ENCODE assay signal across 2 cellular contexts in the genomic region with DNA sequence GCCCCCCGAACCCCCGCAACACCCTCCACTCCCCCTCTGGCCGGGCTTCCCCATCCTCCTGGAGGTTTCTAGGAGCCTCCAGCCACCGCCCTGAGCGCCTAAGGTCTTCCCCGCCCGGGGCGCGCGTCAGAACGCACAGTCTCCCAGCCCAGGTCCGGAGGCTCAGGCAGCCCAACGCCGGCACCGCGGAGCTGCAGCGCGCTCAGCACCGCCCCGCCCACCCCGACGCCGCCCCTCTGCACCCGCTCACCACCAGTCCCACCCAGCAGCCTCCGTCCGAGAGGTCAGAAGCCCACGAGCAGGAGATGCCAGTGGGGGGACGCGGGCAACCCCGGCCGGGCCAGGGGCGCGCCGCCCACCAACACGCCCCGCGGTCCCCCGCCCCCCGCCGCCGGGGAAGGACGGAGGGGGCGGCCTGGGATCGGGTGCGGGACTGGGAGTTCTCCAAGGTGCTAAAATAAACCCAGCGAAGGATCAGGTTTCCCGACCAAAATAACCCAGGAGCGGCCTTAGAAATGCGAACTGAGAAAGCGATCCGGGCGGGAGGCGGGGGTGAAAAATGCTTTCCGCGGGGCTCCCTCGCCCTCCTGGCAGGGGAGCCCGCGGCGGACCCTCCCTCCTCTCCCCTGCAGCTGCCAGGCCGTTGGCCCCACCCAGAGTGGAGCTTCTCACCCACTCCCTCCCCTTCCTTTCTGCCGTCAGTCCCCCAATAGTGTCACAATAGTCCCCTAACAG.
TF ChIP-seq lines count a peak whose summit lies in the region.

No MANE protein-coding gene starts in this region.

TF ChIP-seq in HepG2, 621 proteins besides CTCF, POLR2A, EP300 and RAD21:
- TF ChIP-seq GABPB1 (CRISPR knock-in tag; IDR thresholded peaks at IDR 0.05) (0 out of 2 replicates have a peak, but pooled peaks have one; percentile 13), ZBTB1 (CRISPR knock-in tag; IDR thresholded peaks at IDR 0.05; ENCODE audit: borderline replicate concordance) (no peak), HNF4A (CRISPR knock-in tag; IDR thresholded peaks at IDR 0.05) (no peak)
- TF ChIP-seq, protein P1, sequence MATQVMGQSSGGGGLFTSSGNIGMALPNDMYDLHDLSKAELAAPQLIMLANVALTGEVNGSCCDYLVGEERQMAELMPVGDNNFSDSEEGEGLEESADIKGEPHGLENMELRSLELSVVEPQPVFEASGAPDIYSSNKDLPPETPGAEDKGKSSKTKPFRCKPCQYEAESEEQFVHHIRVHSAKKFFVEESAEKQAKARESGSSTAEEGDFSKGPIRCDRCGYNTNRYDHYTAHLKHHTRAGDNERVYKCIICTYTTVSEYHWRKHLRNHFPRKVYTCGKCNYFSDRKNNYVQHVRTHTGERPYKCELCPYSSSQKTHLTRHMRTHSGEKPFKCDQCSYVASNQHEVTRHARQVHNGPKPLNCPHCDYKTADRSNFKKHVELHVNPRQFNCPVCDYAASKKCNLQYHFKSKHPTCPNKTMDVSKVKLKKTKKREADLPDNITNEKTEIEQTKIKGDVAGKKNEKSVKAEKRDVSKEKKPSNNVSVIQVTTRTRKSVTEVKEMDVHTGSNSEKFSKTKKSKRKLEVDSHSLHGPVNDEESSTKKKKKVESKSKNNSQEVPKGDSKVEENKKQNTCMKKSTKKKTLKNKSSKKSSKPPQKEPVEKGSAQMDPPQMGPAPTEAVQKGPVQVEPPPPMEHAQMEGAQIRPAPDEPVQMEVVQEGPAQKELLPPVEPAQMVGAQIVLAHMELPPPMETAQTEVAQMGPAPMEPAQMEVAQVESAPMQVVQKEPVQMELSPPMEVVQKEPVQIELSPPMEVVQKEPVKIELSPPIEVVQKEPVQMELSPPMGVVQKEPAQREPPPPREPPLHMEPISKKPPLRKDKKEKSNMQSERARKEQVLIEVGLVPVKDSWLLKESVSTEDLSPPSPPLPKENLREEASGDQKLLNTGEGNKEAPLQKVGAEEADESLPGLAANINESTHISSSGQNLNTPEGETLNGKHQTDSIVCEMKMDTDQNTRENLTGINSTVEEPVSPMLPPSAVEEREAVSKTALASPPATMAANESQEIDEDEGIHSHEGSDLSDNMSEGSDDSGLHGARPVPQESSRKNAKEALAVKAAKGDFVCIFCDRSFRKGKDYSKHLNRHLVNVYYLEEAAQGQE (IDR thresholded peaks at IDR 0.05; ENCODE audit: borderline replicate concordance in 1 of 2, low read depth in 1 of 2, low read length in 2 of 2) = peak in 1 of 2 experiments; percentile 80; a peak in 3 of 4 replicates

TF ChIP-seq in K562, 482 proteins besides CTCF, POLR2A, EP300 and RAD21:
- TF ChIP-seq PHF21A (IDR thresholded peaks at IDR 0.05; ENCODE audit: borderline replicate concordance, low read depth) (no peak), SOX6 (IDR thresholded peaks at IDR 0.05) (no peak), SNRNP70 (optimal IDR thresholded peaks at IDR 0.05; ENCODE audit: low read depth, low read length) (no peak), KAT8 (IDR thresholded peaks at IDR 0.05; ENCODE audit: low read depth) (no peak), MCM3 (IDR thresholded peaks at IDR 0.05) (no peak), PRMT5 (CRISPR knock-in tag; IDR thresholded peaks at IDR 0.05) (no peak), EZH2 (IDR thresholded peaks at IDR 0.05; ENCODE audit: borderline replicate concordance, low read depth, low read length) (no peak), ADNP (tag; IDR thresholded peaks at IDR 0.05) (no peak), RFX7 (CRISPR knock-in tag; IDR thresholded peaks at IDR 0.05) (no peak), SAFB2 (IDR thresholded peaks at IDR 0.05; ENCODE audit: borderline replicate concordance, low read depth, low read length, severe bottlenecking) (no peak), IRF2 (CRISPR knock-in tag; IDR thresholded peaks at IDR 0.05) (no peak), TAL1 (IDR thresholded peaks at IDR 0.05) (no peak), MTA1 (IDR thresholded peaks at IDR 0.05; ENCODE audit: borderline replicate concordance) (no peak), ILF3 (IDR thresholded peaks at IDR 0.05; ENCODE audit: borderline replicate concordance) (no peak), TCF7L2 (IDR thresholded peaks at IDR 0.05; ENCODE audit: low read depth, low read length) (no peak), POLR2AphosphoS2 (IDR thresholded peaks at IDR 0.05; ENCODE audit: low read length) (no peak), RBM14 (IDR thresholded peaks at IDR 0.05; ENCODE audit: borderline replicate concordance, insufficient read depth, low read depth, low read length) (no peak)
- TF ChIP-seq, protein P2, sequence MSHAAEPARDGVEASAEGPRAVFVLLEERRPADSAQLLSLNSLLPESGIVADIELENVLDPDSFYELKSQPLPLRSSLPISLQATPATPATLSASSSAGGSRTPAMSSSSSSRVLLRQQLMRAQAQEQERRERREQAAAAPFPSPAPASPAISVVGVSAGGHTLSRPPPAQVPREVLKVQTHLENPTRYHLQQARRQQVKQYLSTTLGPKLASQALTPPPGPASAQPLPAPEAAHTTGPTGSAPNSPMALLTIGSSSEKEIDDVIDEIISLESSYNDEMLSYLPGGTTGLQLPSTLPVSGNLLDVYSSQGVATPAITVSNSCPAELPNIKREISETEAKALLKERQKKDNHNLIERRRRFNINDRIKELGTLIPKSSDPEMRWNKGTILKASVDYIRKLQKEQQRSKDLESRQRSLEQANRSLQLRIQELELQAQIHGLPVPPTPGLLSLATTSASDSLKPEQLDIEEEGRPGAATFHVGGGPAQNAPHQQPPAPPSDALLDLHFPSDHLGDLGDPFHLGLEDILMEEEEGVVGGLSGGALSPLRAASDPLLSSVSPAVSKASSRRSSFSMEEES (CRISPR knock-in tag; IDR thresholded peaks at IDR 0.05) = no peak
- TF ChIP-seq, protein P3, sequence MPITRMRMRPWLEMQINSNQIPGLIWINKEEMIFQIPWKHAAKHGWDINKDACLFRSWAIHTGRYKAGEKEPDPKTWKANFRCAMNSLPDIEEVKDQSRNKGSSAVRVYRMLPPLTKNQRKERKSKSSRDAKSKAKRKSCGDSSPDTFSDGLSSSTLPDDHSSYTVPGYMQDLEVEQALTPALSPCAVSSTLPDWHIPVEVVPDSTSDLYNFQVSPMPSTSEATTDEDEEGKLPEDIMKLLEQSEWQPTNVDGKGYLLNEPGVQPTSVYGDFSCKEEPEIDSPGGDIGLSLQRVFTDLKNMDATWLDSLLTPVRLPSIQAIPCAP (CRISPR knock-in tag; IDR thresholded peaks at IDR 0.05; ENCODE audit: borderline replicate concordance) = no peak
- TF ChIP-seq, protein P4, sequence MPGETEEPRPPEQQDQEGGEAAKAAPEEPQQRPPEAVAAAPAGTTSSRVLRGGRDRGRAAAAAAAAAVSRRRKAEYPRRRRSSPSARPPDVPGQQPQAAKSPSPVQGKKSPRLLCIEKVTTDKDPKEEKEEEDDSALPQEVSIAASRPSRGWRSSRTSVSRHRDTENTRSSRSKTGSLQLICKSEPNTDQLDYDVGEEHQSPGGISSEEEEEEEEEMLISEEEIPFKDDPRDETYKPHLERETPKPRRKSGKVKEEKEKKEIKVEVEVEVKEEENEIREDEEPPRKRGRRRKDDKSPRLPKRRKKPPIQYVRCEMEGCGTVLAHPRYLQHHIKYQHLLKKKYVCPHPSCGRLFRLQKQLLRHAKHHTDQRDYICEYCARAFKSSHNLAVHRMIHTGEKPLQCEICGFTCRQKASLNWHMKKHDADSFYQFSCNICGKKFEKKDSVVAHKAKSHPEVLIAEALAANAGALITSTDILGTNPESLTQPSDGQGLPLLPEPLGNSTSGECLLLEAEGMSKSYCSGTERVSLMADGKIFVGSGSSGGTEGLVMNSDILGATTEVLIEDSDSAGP (CRISPR knock-in tag; IDR thresholded peaks at IDR 0.05) = no peak
